1 cellular context compared by ENCODE assay signal in the genomic region with DNA sequence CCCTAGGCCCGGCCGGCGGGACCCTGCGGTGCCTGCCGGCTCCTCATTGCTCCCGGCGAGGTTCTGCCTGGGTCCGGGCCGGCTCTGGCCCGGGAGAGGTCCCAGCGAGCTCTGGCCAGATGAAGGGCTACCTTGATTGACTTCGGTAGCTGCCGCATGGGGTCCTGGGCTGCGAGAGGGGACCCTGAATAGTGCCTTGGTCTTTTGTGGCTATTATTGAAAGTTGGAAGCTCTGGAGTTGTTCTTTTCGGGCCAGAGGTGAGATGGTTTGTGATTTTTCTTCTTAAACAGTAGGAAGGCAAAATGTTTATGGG.
TF ChIP-seq lines count a peak whose summit lies in the region.

No MANE protein-coding gene starts in this region.

TF ChIP-seq in SK-N-SH treated with all-trans-retinoic acid at 6 μM for 48 hours, 23 proteins besides CTCF, POLR2A, EP300 and RAD21 (continued from another document):
- TF ChIP-seq ZFP3 (CRISPR knock-in tag; IDR thresholded peaks at IDR 0.05): no peak
